In genomic region chr9:101325053-101325452, GRCh38 we compare ENCODE assay signal across 1 cellular context.
TF ChIP-seq lines count a peak whose summit lies in the region.

No MANE protein-coding gene starts in this region.

TF ChIP-seq in HepG2, 621 proteins besides CTCF, POLR2A, EP300 and RAD21 (continued from another document):
- TF ChIP-seq, protein P1, sequence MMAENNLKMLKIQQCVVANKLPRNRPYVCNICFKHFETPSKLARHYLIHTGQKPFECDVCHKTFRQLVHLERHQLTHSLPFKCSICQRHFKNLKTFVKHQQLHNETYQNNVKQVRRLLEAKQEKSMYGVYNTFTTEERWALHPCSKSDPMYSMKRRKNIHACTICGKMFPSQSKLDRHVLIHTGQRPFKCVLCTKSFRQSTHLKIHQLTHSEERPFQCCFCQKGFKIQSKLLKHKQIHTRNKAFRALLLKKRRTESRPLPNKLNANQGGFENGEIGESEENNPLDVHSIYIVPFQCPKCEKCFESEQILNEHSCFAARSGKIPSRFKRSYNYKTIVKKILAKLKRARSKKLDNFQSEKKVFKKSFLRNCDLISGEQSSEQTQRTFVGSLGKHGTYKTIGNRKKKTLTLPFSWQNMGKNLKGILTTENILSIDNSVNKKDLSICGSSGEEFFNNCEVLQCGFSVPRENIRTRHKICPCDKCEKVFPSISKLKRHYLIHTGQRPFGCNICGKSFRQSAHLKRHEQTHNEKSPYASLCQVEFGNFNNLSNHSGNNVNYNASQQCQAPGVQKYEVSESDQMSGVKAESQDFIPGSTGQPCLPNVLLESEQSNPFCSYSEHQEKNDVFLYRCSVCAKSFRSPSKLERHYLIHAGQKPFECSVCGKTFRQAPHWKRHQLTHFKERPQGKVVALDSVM (CRISPR knock-in tag; IDR thresholded peaks at IDR 0.05): no peak
- TF ChIP-seq CEBPG (CRISPR knock-in tag; IDR thresholded peaks at IDR 0.05) (no peak), ZNF792 (CRISPR knock-in tag; IDR thresholded peaks at IDR 0.05) (no peak), RARA (CRISPR knock-in tag; IDR thresholded peaks at IDR 0.05) (peak; percentile 7; the same call in 1 of the 2 replicates), SAP130 (CRISPR knock-in tag; IDR thresholded peaks at IDR 0.05; ENCODE audit: low read depth) (no peak), FOXO1 (CRISPR knock-in tag; IDR thresholded peaks at IDR 0.05) (no peak), ZBTB7A (CRISPR knock-in tag; IDR thresholded peaks at IDR 0.05) (no peak), ZNF225 (CRISPR knock-in tag; IDR thresholded peaks at IDR 0.05) (no peak), RORA (CRISPR knock-in tag; IDR thresholded peaks at IDR 0.05) (0 out of 2 replicates have a peak, but pooled peaks have one; percentile 59), ZNF619 (CRISPR knock-in tag; IDR thresholded peaks at IDR 0.05) (no peak), NFE2L2 (IDR thresholded peaks at IDR 0.05; ENCODE audit: low read length) (0 out of 2 replicates have a peak, but pooled peaks have one; percentile 34), MIER3 (CRISPR knock-in tag; IDR thresholded peaks at IDR 0.05; ENCODE audit: borderline replicate concordance) (no peak), SOX13 (IDR thresholded peaks at IDR 0.05) (no peak), SOX13 (CRISPR knock-in tag; conservative IDR thresholded peaks at IDR 0.05 in 1 of 2, IDR thresholded peaks at IDR 0.05 in 1 of 2) (peak in 1 of 2 experiments; percentile 52; a peak in 2 of 4 replicates), PAWR (CRISPR knock-in tag; IDR thresholded peaks at IDR 0.05; ENCODE audit: borderline replicate concordance) (no peak), BRCA1 (CRISPR knock-in tag; IDR thresholded peaks at IDR 0.05) (0 out of 2 replicates have a peak, but pooled peaks have one; percentile 27), DDIT3 (CRISPR knock-in tag; IDR thresholded peaks at IDR 0.05) (no peak), ZNF275 (CRISPR knock-in tag; IDR thresholded peaks at IDR 0.05; ENCODE audit: borderline replicate concordance) (no peak), ZNF333 (CRISPR knock-in tag; IDR thresholded peaks at IDR 0.05; ENCODE audit: borderline replicate concordance) (no peak), ZNF768 (CRISPR knock-in tag; IDR thresholded peaks at IDR 0.05) (no peak), ZNF790 (CRISPR knock-in tag; IDR thresholded peaks at IDR 0.05; ENCODE audit: borderline replicate concordance) (no peak), GRHL1 (CRISPR knock-in tag; conservative IDR thresholded peaks at IDR 0.05) (no peak), HNRNPUL1 (IDR thresholded peaks at IDR 0.05; ENCODE audit: low read depth, low read length) (no peak), GPN1 (CRISPR knock-in tag; IDR thresholded peaks at IDR 0.05; ENCODE audit: borderline replicate concordance) (no peak), MAX (IDR thresholded peaks at IDR 0.05) (0 out of 2 replicates have a peak, but pooled peaks have one; percentile 3), GMEB1 (CRISPR knock-in tag; IDR thresholded peaks at IDR 0.05; ENCODE audit: borderline replicate concordance) (no peak)
- TF ChIP-seq, protein P2, sequence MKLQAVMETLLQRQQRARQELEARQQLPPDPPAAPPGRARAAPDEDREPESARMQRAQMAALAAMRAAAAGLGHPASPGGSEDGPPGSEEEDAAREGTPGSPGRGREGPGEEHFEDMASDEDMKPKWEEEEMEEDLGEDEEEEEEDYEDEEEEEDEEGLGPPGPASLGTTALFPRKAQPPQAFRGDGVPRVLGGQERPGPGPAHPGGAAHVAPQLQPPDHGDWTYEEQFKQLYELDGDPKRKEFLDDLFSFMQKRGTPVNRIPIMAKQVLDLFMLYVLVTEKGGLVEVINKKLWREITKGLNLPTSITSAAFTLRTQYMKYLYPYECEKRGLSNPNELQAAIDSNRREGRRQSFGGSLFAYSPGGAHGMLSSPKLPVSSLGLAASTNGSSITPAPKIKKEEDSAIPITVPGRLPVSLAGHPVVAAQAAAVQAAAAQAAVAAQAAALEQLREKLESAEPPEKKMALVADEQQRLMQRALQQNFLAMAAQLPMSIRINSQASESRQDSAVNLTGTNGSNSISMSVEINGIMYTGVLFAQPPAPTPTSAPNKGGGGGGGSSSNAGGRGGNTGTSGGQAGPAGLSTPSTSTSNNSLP (IDR thresholded peaks at IDR 0.05; ENCODE audit: low read depth, low read length): no peak
- TF ChIP-seq, protein P3, sequence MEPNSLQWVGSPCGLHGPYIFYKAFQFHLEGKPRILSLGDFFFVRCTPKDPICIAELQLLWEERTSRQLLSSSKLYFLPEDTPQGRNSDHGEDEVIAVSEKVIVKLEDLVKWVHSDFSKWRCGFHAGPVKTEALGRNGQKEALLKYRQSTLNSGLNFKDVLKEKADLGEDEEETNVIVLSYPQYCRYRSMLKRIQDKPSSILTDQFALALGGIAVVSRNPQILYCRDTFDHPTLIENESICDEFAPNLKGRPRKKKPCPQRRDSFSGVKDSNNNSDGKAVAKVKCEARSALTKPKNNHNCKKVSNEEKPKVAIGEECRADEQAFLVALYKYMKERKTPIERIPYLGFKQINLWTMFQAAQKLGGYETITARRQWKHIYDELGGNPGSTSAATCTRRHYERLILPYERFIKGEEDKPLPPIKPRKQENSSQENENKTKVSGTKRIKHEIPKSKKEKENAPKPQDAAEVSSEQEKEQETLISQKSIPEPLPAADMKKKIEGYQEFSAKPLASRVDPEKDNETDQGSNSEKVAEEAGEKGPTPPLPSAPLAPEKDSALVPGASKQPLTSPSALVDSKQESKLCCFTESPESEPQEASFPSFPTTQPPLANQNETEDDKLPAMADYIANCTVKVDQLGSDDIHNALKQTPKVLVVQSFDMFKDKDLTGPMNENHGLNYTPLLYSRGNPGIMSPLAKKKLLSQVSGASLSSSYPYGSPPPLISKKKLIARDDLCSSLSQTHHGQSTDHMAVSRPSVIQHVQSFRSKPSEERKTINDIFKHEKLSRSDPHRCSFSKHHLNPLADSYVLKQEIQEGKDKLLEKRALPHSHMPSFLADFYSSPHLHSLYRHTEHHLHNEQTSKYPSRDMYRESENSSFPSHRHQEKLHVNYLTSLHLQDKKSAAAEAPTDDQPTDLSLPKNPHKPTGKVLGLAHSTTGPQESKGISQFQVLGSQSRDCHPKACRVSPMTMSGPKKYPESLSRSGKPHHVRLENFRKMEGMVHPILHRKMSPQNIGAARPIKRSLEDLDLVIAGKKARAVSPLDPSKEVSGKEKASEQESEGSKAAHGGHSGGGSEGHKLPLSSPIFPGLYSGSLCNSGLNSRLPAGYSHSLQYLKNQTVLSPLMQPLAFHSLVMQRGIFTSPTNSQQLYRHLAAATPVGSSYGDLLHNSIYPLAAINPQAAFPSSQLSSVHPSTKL (CRISPR knock-in tag; IDR thresholded peaks at IDR 0.05): 0 out of 2 replicates have a peak, but pooled peaks have one; percentile 5
